Comparison of ENCODE assay signal across 8 cellular contexts in the genomic region with DNA sequence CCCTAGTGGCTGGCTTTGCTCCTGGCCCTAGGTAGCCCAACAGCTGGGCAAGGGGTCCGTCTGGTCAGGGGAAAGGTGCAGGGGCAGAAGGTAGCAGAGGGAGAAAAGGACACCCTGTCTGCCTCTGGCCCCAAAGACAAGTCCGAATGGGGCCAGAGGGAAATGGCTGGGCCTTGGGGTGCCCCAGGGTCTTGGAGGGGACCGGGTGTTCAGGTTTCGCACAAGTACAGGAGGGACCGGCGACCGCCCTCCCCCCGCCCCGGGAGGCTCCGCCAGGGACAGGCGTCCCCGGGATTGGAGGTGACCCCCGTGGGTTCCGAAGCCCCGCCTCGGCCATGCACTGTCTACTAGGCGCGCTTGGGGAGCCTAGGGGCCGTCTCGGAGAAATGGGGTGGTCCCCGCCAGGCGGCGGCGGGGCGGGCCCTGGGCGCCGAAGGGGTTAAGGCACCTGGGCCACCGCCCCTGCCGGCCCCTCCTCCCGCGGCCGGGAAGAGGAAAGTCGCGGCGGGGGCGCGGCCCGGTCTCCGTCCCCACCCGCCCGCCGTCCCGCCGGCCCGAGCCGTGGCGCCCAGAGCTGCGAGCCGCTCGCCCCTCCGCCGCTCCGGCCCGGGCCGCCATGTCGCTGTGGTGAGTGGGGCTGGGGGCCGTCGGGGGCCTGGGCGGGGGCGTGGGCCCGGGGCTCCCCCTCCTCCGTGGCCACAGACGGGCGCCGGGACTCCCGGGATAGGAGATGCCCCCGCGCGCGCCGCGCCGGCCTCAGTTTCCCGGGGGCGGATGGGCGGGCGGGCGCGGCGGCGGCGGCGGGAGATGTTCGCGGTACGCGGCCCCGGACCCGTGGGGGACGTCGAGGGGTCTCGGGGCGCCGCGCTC. TPM values are rescaled to one million over a fixed set of nuclear protein-coding genes. Genes with fewer than 3 reads are reported as not detected.
A peak's percentile ranks its signal among the peaks of the same experiment; 100 is the strongest.
DNase-seq lines count a peak whose midpoint lies in the region; ATAC-seq and TF ChIP-seq lines count a peak whose summit lies in the region.

A gene with protein sequence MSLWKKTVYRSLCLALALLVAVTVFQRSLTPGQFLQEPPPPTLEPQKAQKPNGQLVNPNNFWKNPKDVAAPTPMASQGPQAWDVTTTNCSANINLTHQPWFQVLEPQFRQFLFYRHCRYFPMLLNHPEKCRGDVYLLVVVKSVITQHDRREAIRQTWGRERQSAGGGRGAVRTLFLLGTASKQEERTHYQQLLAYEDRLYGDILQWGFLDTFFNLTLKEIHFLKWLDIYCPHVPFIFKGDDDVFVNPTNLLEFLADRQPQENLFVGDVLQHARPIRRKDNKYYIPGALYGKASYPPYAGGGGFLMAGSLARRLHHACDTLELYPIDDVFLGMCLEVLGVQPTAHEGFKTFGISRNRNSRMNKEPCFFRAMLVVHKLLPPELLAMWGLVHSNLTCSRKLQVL (plus strand): TSS at position 523 of the 870 bp plus-strand sequence. CDS start 94 bp downstream, at position 617.

- H3K9ac ChIP-seq in HUES6 (ENCODE audit: low read length), result peak within 1 kb of the TSS; percentile 69

- H3K4me3 Mint-ChIP-seq in nephron progenitor cell, result peak within 1 kb of the TSS; percentile 79

- peaks cover 4% of the 10 kb centered on the region; the same call in 1 of the 2 replicates for H3K27me3 ChIP-seq in HUES6 (ENCODE audit: control insufficient read depth, insufficient read depth, low read length)

- TF ChIP-seq CTCF in nephron progenitor cell (IDR thresholded peaks at IDR 0.05), result no peak

- peak; percentile 45 for DNase-seq in GM03348 (ENCODE audit: low spot score)
- DNase-seq in ecto neural progenitor cell (ENCODE audit: low spot score), result peak; percentile 64
- DNase-seq in nephron progenitor cell, result peak; percentile 47
- DNase-seq in NCI-H187 (lab: John Stamatoyannopoulos, UW), result no peak
- no peak for DNase-seq in mesenteric fat pad (ENCODE audit: low spot score)

- H3K36me3 Mint-ChIP-seq in nephron progenitor cell (ENCODE audit: low read depth), result no peaks in the 10 kb centered on the region

- peak within 1 kb of the TSS; percentile 74 for H3K4me3 ChIP-seq in HUES6 (ENCODE audit: low read depth, low read length)

- no peak within 1 kb of the TSS for H3K27ac Mint-ChIP-seq in nephron progenitor cell

- no peaks in the 10 kb centered on the region for H3K9me3 Mint-ChIP-seq in nephron progenitor cell

- peaks cover 50% of the 10 kb centered on the region for H3K27me3 Mint-ChIP-seq in nephron progenitor cell (ENCODE audit: low read depth, poor library complexity)

- peaks cover 44% of the 10 kb centered on the region for H3K4me1 Mint-ChIP-seq in nephron progenitor cell

- peaks cover 22% of the 10 kb centered on the region for H3K36me3 ChIP-seq in HUES6 (ENCODE audit: control insufficient read depth, insufficient read depth, low read length)

- ATAC-seq in GM18520 (IDR thresholded peaks at IDR 0.05; ENCODE audit: unreplicated experiment) (no peak), HG03378 (IDR thresholded peaks at IDR 0.05; ENCODE audit: unreplicated experiment) (no peak)

- peak within 1 kb of the TSS; percentile 16; the same call in 1 of the 2 replicates for H3K27ac ChIP-seq in HUES6 (ENCODE audit: low read depth, low read length)

- no peaks in the 10 kb centered on the region for H3K9me3 ChIP-seq in HUES6 (ENCODE audit: control insufficient read depth, insufficient read depth, low read depth, low read length)

- peaks cover 43% of the 10 kb centered on the region for H3K4me1 ChIP-seq in HUES6 (ENCODE audit: control insufficient read depth, insufficient read depth, low read length)

RNA-seq across cellular contexts. Expression of the gene that starts here (rescaled TPM):
- total RNA-seq in mesenteric fat pad, result 3.9 TPM

Comparison
In these comparisons a context has a peak if more than half of its experiments do, and no peak if none do; other contexts are left out.
1. DNase-seq: peak in GM03348 (single experiment), ecto neural progenitor cell (single experiment) and nephron progenitor cell (single experiment); none in NCI-H187 (0 of 2) and mesenteric fat pad (single experiment).